Comparison of ENCODE assay signal across 23 cellular contexts in the genomic region with DNA sequence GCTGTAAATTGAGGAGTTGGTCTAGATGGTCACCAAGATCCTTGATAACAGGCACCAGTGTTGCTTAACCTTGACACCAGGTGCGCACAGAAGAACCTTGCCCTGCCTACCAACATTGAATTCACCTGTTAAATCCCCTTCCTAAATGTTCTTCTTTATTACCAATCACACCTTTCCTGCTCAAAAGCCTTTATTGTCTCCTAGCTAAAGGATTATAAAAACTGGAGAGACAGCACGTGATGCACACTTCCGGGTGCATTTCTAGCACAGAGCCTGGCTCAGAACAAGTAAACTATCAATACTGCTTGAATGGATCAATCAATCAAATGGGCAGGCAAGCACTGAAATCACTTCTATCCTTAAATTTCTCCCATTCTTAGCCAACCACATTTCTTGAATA.
"Had no signal": no experiment of that assay in that cellular context is flagged by ENCODE, and none has a peak within 500 bp of the region (broad histone marks: within the 10 kb centered on the region; RNA-seq: fewer than 3 reads in every experiment).

No MANE protein-coding gene starts in this region.

- ATAC-seq: left cardiac atrium; left lung; lower lobe of right lung; naive thymus-derived CD4-positive, alpha-beta T cell; right lobe of liver; stimulated activated effector memory CD8-positive, alpha-beta T cell treated with anti-CD3 and anti-CD28 coated beads, Interleukin-12 subunit alpha, Interleukin-12 subunit beta, amount 100 ng/mL, for 72 hours had no signal

- H3K9me3 ChIP-seq: left lung, lower lobe of right lung, right atrium auricular region, right lobe of liver, suprapubic skin, thoracic aorta, tibial artery, uterus had no signal

- H3K4me3 Mint-ChIP-seq: mesothelial cell of epicardium; naive thymus-derived CD4-positive, alpha-beta T cell; nephron; neural crest cell; stimulated activated effector memory CD8-positive, alpha-beta T cell treated with anti-CD3 and anti-CD28 coated beads, Interleukin-12 subunit alpha, Interleukin-12 subunit beta, amount 100 ng/mL, for 72 hours; stimulated activated naive CD8-positive, alpha-beta T cell treated with anti-CD3 and anti-CD28 coated beads, Interleukin-15, Interleukin-2, amounts not matched to agents 100 ng/mL and 50 ng/mL, for 24 hours had no signal

- H3K27ac ChIP-seq: left lung, lower lobe of right lung, parathyroid adenoma, right lobe of liver, suprapubic skin, thoracic aorta, tibial artery, uterus had no signal

- H3K27me3 Mint-ChIP-seq: naive thymus-derived CD4-positive, alpha-beta T cell; stimulated activated naive CD8-positive, alpha-beta T cell treated with anti-CD3 and anti-CD28 coated beads, Interleukin-15, Interleukin-2, amounts not matched to agents 100 ng/mL and 50 ng/mL, for 24 hours had no signal

- H3K4me1 Mint-ChIP-seq: nephron had no signal

- H3K4me1 ChIP-seq: left lung, parathyroid adenoma, right lobe of liver, suprapubic skin, uterus had no signal

- DNase-seq: hippocampal formation; kidney glomerular epithelial cell; left cardiac atrium; left lung; lower lobe of right lung; mammary epithelial cell; mesenchymal stem cell; naive thymus-derived CD4-positive, alpha-beta T cell; occipital lobe; right lobe of liver; stimulated activated CD4-positive, alpha-beta T cell treated with anti-CD3 and anti-CD28 coated beads, Interleukin-4, amount 100 ng/mL, for 24 hours; stimulated activated naive CD4-positive, alpha-beta T cell; tibial artery; uterus had no signal

- H3K9ac ChIP-seq: parathyroid adenoma had no signal

- H3K27ac Mint-ChIP-seq: mesothelial cell of epicardium; nephron; stimulated activated effector memory CD8-positive, alpha-beta T cell treated with anti-CD3 and anti-CD28 coated beads, Interleukin-12 subunit alpha, Interleukin-12 subunit beta, amount 100 ng/mL, for 72 hours; stimulated activated naive CD8-positive, alpha-beta T cell treated with anti-CD3 and anti-CD28 coated beads, Interleukin-15, Interleukin-2, amounts not matched to agents 100 ng/mL and 50 ng/mL, for 24 hours had no signal

- H3K4me3 ChIP-seq: left lung, lower lobe of right lung, right atrium auricular region, right lobe of liver, suprapubic skin, thoracic aorta, tibial artery, uterus had no signal

- H3K36me3 Mint-ChIP-seq: stimulated activated effector memory CD8-positive, alpha-beta T cell treated with anti-CD3 and anti-CD28 coated beads, Interleukin-12 subunit alpha, Interleukin-12 subunit beta, amount 100 ng/mL, for 72 hours had no signal

- H3K9me3 Mint-ChIP-seq: mesothelial cell of epicardium; naive thymus-derived CD4-positive, alpha-beta T cell; nephron; neural crest cell; stimulated activated effector memory CD8-positive, alpha-beta T cell treated with anti-CD3 and anti-CD28 coated beads, Interleukin-12 subunit alpha, Interleukin-12 subunit beta, amount 100 ng/mL, for 72 hours; stimulated activated naive CD8-positive, alpha-beta T cell treated with anti-CD3 and anti-CD28 coated beads, Interleukin-15, Interleukin-2, amounts not matched to agents 100 ng/mL and 50 ng/mL, for 24 hours had no signal

- H3K36me3 ChIP-seq: lower lobe of right lung, right atrium auricular region, right lobe of liver, suprapubic skin, uterus had no signal

- H3K27me3 ChIP-seq: left lung, right atrium auricular region, right lobe of liver, suprapubic skin, tibial artery, uterus had no signal
